In the genomic region with DNA sequence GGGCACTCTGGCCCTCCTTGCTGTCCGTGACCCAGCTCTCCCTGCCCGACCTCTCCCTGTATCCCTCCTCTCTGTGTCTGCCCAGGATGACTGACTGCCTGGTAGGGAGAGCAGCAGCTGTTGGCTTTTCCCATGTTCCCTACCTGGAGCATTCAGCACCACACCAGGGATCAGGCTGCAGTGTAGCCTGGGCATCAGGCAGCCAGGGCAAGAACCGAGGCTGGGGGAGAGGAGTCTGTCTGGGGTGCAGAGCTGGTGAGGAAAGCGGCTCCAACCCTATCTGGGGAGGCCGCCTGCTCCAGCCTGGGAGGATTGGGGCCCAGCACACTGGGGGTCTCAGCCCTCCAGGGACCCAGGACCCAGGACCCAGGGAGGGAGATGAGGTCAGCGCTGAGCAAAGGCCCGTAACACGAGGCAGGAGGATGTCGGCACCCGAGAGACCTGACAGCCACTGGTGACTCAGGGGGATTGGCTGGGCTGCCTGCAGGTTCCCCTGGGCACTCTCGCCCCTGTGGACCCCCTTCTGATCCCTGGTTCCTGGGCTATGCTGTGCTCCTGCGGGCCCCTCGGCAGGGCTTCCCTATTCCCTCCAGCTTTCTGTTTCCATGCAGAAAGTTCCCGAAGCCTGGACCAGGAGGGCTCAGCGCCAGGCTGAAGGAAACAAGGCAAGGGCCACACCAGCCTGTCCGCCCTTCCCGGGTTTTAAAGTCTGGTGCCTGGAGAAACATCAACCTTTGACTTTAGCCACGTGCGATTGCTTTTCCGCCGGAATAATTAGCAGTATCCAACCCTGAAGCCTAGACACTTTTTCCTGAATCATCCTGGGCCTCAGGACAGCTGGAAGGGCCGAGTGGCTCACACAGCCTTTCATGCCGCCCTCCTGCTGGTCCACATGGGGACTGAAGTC, we compare ENCODE assay signal across 15 cellular contexts.
DNase-seq lines count a peak whose midpoint lies in the region; TF ChIP-seq lines count a peak whose summit lies in the region.
"Had no signal": no experiment of that assay in that cellular context is flagged by ENCODE, and none has a peak within 500 bp of the region (broad histone marks: within the 10 kb centered on the region; RNA-seq: fewer than 3 reads in every experiment).

No MANE protein-coding gene starts in this region.

- H3K9me3 ChIP-seq in endodermal cell (ENCODE audit: control insufficient read depth, low read length) (no peaks in the 10 kb centered on the region), neural progenitor cell (ENCODE audit: low read depth) (no peaks in the 10 kb centered on the region), thyroid gland (no peaks in the 10 kb centered on the region)
- H3K9me3 ChIP-seq: pancreas had no signal

- peaks cover 5% of the 10 kb centered on the region for H3K4me1 Mint-ChIP-seq in endodermal cell
- H3K4me1 Mint-ChIP-seq in neural progenitor cell: peaks cover 46% of the 10 kb centered on the region

- H3K4me1 ChIP-seq in endodermal cell (ENCODE audit: control insufficient read depth, insufficient read depth, low read length) (peaks cover 5% of the 10 kb centered on the region), neural progenitor cell (peaks cover 32% of the 10 kb centered on the region), thyroid gland (peaks cover 9 to 44% of the 10 kb centered on the region in 2 donors)

- H3K4me3 Mint-ChIP-seq in endodermal cell (no peak overlapping the region), neural progenitor cell (no peak overlapping the region)
- H3K4me3 Mint-ChIP-seq: immature natural killer cell had no signal

- H3K9ac ChIP-seq in endodermal cell (ENCODE audit: extremely low read depth, low read length, poor library complexity, severe bottlenecking): no peak overlapping the region
- H3K9ac ChIP-seq in neural progenitor cell: no peak overlapping the region

- H3K9me3 Mint-ChIP-seq in endodermal cell: no peaks in the 10 kb centered on the region
- H3K9me3 Mint-ChIP-seq in neural progenitor cell: no peaks in the 10 kb centered on the region
- H3K9me3 Mint-ChIP-seq: immature natural killer cell had no signal

- H4K20me1 ChIP-seq in neural progenitor cell (ENCODE audit: low read depth): no peaks in the 10 kb centered on the region

- no peak overlapping the region for H2AFZ ChIP-seq in neural progenitor cell (replicated peaks)

- H3K4me2 ChIP-seq in neural progenitor cell: no peak overlapping the region

- no peaks in the 10 kb centered on the region for H3K79me2 ChIP-seq in neural progenitor cell (ENCODE audit: low read depth)

- intact Hi-C loops in thyroid gland (cut with DNase I): no loop called here

- no peaks in the 10 kb centered on the region for H3K27me3 ChIP-seq in endodermal cell (ENCODE audit: control insufficient read depth, insufficient read depth, low read length, poor library complexity, severe bottlenecking)
- no peaks in the 10 kb centered on the region for H3K27me3 ChIP-seq in neural progenitor cell
- H3K27me3 ChIP-seq in thyroid gland: no peaks in the 10 kb centered on the region
- H3K27me3 ChIP-seq: pancreas had no signal

- peak; percentile 23 for TF ChIP-seq CTCF in endodermal cell (conservative IDR thresholded peaks at IDR 0.05)
- TF ChIP-seq CTCF in neural progenitor cell (IDR thresholded peaks at IDR 0.05): no peak
- no peak for TF ChIP-seq CTCF in thyroid gland (IDR thresholded peaks at IDR 0.05)

- H3K4me3 ChIP-seq in endodermal cell (ENCODE audit: low read length) (no peak overlapping the region), neural progenitor cell (no peak overlapping the region), thyroid gland (replicated peaks in 1 of 3) (no peak overlapping the region)
- H3K4me3 ChIP-seq: pancreas had no signal

- H3K27ac ChIP-seq in endodermal cell (ENCODE audit: low read depth, low read length) (no peak overlapping the region), neural progenitor cell (no peak overlapping the region), thyroid gland (peak overlapping the region in 2 of 3 donors; percentile 42 to 46)
- H3K27ac ChIP-seq: epithelial cell of prostate, pancreas had no signal

- peak; percentile 53 for DNase-seq in activated effector memory CD4-positive, alpha-beta T cell treated with anti-CD3 and anti-CD28 coated beads, Interleukin-2, amount 50 U/mL, for 16 hours
- DNase-seq in activated effector memory CD4-positive, alpha-beta T cell treated with Interleukin-2 at 50 U/mL for 16 hours: no peak
- peak; percentile 49 for DNase-seq in endodermal cell
- no peak for DNase-seq in neural progenitor cell (ENCODE audit: low spot score)
- no peak for DNase-seq in thyroid gland
- no peak for DNase-seq in NCI-H82 (lab: John Stamatoyannopoulos, UW)
- DNase-seq in stimulated activated CD4-positive, alpha-beta T cell treated with anti-CD3 and anti-CD28 coated beads, Interleukin-2, amount 100 ng/mL, for 48 hours: no peak
- no peak for DNase-seq in NCI-H1092 (lab: John Stamatoyannopoulos, UW)
- DNase-seq: activated CD4-positive, CD25-positive, alpha-beta regulatory T cell treated with anti-CD3 and anti-CD28 coated beads, Interleukin-2, amount 50 U/mL, for 72 hours; immature natural killer cell; Kasumi-1; NCI-H446 treated with DMSO at 0.1 percent for 48 hours; SHP77 had no signal

- no peaks in the 10 kb centered on the region for H3K27me3 Mint-ChIP-seq in endodermal cell (ENCODE audit: insufficient read depth)
- H3K27me3 Mint-ChIP-seq in neural progenitor cell (ENCODE audit: insufficient read depth, low read depth): peaks cover 13% of the 10 kb centered on the region

- H3K36me3 Mint-ChIP-seq in endodermal cell (ENCODE audit: low read depth) (no peaks in the 10 kb centered on the region), neural progenitor cell (no peaks in the 10 kb centered on the region)
- H3K36me3 Mint-ChIP-seq: immature natural killer cell had no signal

- H3K27ac Mint-ChIP-seq in endodermal cell (no peak overlapping the region), neural progenitor cell (peak overlapping the region; percentile 63)
- H3K27ac Mint-ChIP-seq: immature natural killer cell had no signal

- no peak for TF ChIP-seq POLR2A in thyroid gland (IDR thresholded peaks at IDR 0.05)

- WGBS in endodermal cell (ENCODE audit: insufficient coverage in 1 of 2, insufficient read length in 1 of 2), 2 experiments: 84 to 89% methylated on average over 19 to 23 of the region's 23 CpGs
- WGBS in thyroid gland, 2 donors: 80 to 82% methylated on average over 20 to 22 of the region's 23 CpGs

- H3K36me3 ChIP-seq in endodermal cell (ENCODE audit: control insufficient read depth, insufficient read depth, low read length) (no peaks in the 10 kb centered on the region), neural progenitor cell (no peaks in the 10 kb centered on the region), thyroid gland (no peaks in the 10 kb centered on the region)
- H3K36me3 ChIP-seq: pancreas had no signal

- no peaks in the 10 kb centered on the region for H3F3A ChIP-seq in neural progenitor cell (ENCODE audit: low read depth)

Comparison
In these comparisons a context has a peak if more than half of its experiments do, and no peak if none do; other contexts are left out.
1. DNase-seq: peak in activated effector memory CD4-positive, alpha-beta T cell treated with anti-CD3 and anti-CD28 coated beads, Interleukin-2, amount 50 U/mL, for 16 hours (single experiment) and endodermal cell (single experiment); none in activated effector memory CD4-positive, alpha-beta T cell treated with Interleukin-2 at 50 U/mL for 16 hours (single experiment), neural progenitor cell (single experiment), thyroid gland (0 of 2), NCI-H82 (single experiment), stimulated activated CD4-positive, alpha-beta T cell treated with anti-CD3 and anti-CD28 coated beads, Interleukin-2, amount 100 ng/mL, for 48 hours (0 of 2) and NCI-H1092 (single experiment).
2. H3K27ac ChIP-seq: peak in thyroid gland (2 of 3); none in endodermal cell (single experiment) and neural progenitor cell (single experiment).